In genomic region chr1:40782371-40782956, GRCh38 we compare ENCODE assay signal across 8 cellular contexts. TPM values are rescaled to one million over a fixed set of nuclear protein-coding genes. Genes with fewer than 3 reads are reported as not detected.
DNase-seq lines count a peak whose midpoint lies in the region; ATAC-seq and TF ChIP-seq lines count a peak whose summit lies in the region.

No MANE protein-coding gene starts in this region.

- no peaks in the 10 kb centered on the region for H3K9me3 ChIP-seq in stomach

- H3K27ac ChIP-seq in stomach = peak overlapping the region in 3 of 5 donors; percentile 17 to 87 (median 77)

- H3K4me3 ChIP-seq in stomach = peak overlapping the region; percentile 20 to 56 (median 52)

- 8 to 23% (median 17%) methylated on average over 14 to 20 of the region's 20 CpGs for WGBS in stomach, 5 donors

- H3K9me3 Mint-ChIP-seq in T-helper 1 cell treated with Interleukin-12 subunit alpha and Interleukin-12 subunit beta and Interleukin-4 antibody, amounts not matched to agents 30 μg/mL and 1 μg/mL, for 36 hours = no peaks in the 10 kb centered on the region
- no peaks in the 10 kb centered on the region for H3K9me3 Mint-ChIP-seq in activated T-helper 17 cell treated with anti-CD3 and anti-CD28 coated beads, Interleukin-2, amount 50 U/mL, for 72 hours
- no peaks in the 10 kb centered on the region for H3K9me3 Mint-ChIP-seq in immature natural killer cell

- peaks cover 17 to 50% (median 35%) of the 10 kb centered on the region in 4 donors for H3K4me1 ChIP-seq in stomach

- no peak for ATAC-seq in activated T-helper 17 cell treated with anti-CD3 and anti-CD28 coated beads, Interleukin-2, amount 50 U/mL, for 72 hours (replicated peaks)
- no peak for ATAC-seq in GM18868 (IDR thresholded peaks at IDR 0.05; ENCODE audit: unreplicated experiment)

- no peak for TF ChIP-seq EP300 in stomach (IDR thresholded peaks at IDR 0.05)

- peaks cover 0 to 5% (median 0%) of the 10 kb centered on the region in 4 donors for H3K36me3 ChIP-seq in stomach

- peaks cover 9% of the 10 kb centered on the region for H3K36me3 Mint-ChIP-seq in T-helper 1 cell treated with Interleukin-12 subunit alpha and Interleukin-12 subunit beta and Interleukin-4 antibody, amounts not matched to agents 30 μg/mL and 1 μg/mL, for 36 hours (ENCODE audit: low read depth)
- H3K36me3 Mint-ChIP-seq in activated T-helper 17 cell treated with anti-CD3 and anti-CD28 coated beads, Interleukin-2, amount 50 U/mL, for 72 hours (ENCODE audit: low read depth) = peaks cover 6% of the 10 kb centered on the region
- peaks cover 4 to 12% (median 5%) of the 10 kb centered on the region in 3 donors for H3K36me3 Mint-ChIP-seq in immature natural killer cell

- no peak for TF ChIP-seq CTCF in stomach (IDR thresholded peaks at IDR 0.05)

- H3K4me3 Mint-ChIP-seq in T-helper 1 cell treated with Interleukin-12 subunit alpha and Interleukin-12 subunit beta and Interleukin-4 antibody, amounts not matched to agents 30 μg/mL and 1 μg/mL, for 36 hours = peak overlapping the region; percentile 77
- peak overlapping the region; percentile 74 for H3K4me3 Mint-ChIP-seq in activated T-helper 17 cell treated with anti-CD3 and anti-CD28 coated beads, Interleukin-2, amount 50 U/mL, for 72 hours
- H3K4me3 Mint-ChIP-seq in immature natural killer cell = peak overlapping the region; percentile 45 to 72 (median 64)

- intact Hi-C loops in stomach (cut with DNase I; ENCODE audit: low total_unique reads) = no loop called here

- DNase-seq in T-helper 1 cell = no peak
- DNase-seq in immature natural killer cell = no peak
- peak; percentile 28 for DNase-seq in stomach
- no peak for DNase-seq in A172 (ENCODE audit: low spot score)
- no peak for DNase-seq in stimulated activated CD4-positive, alpha-beta T cell treated with anti-CD3 and anti-CD28 coated beads, Interleukin-2, amount 100 ng/mL, for 48 hours

- peaks cover 8% of the 10 kb centered on the region for H3K4me1 Mint-ChIP-seq in T-helper 1 cell treated with Interleukin-12 subunit alpha and Interleukin-12 subunit beta and Interleukin-4 antibody, amounts not matched to agents 30 μg/mL and 1 μg/mL, for 36 hours (ENCODE audit: low read depth)
- H3K4me1 Mint-ChIP-seq in activated T-helper 17 cell treated with anti-CD3 and anti-CD28 coated beads, Interleukin-2, amount 50 U/mL, for 72 hours = peaks cover 4% of the 10 kb centered on the region
- H3K4me1 Mint-ChIP-seq in immature natural killer cell = peaks cover 5 to 13% of the 10 kb centered on the region in 2 donors

- peaks cover 37% of the 10 kb centered on the region for H3K27me3 Mint-ChIP-seq in T-helper 1 cell treated with Interleukin-12 subunit alpha and Interleukin-12 subunit beta and Interleukin-4 antibody, amounts not matched to agents 30 μg/mL and 1 μg/mL, for 36 hours (ENCODE audit: low read depth)
- H3K27me3 Mint-ChIP-seq in activated T-helper 17 cell treated with anti-CD3 and anti-CD28 coated beads, Interleukin-2, amount 50 U/mL, for 72 hours = peaks cover 25% of the 10 kb centered on the region
- H3K27me3 Mint-ChIP-seq in immature natural killer cell (ENCODE audit: low read depth in 3 of 3) = peaks cover 4 to 10% (median 7%) of the 10 kb centered on the region in 3 donors

- no peak overlapping the region for H3K27ac Mint-ChIP-seq in T-helper 1 cell treated with Interleukin-12 subunit alpha and Interleukin-12 subunit beta and Interleukin-4 antibody, amounts not matched to agents 30 μg/mL and 1 μg/mL, for 36 hours
- no peak overlapping the region for H3K27ac Mint-ChIP-seq in activated T-helper 17 cell treated with anti-CD3 and anti-CD28 coated beads, Interleukin-2, amount 50 U/mL, for 72 hours
- no peak overlapping the region for H3K27ac Mint-ChIP-seq in immature natural killer cell

- H3K27me3 ChIP-seq in stomach = peaks cover 0 to 30% (median 7%) of the 10 kb centered on the region in 3 donors

- TF ChIP-seq POLR2A in stomach (IDR thresholded peaks at IDR 0.05) = no peak

RNA-seq across cellular contexts. Expression of gene KCNQ4, which starts 1.1 kb away (rescaled TPM):
- total RNA-seq in activated T-helper 17 cell treated with anti-CD3 and anti-CD28 coated beads, Interleukin-2, amount 50 U/mL, for 72 hours = 1 to 10 TPM in 1 of 2 donors, under 1 TPM in 1; 0.45 to 1.5 TPM
- polyA plus RNA-seq in immature natural killer cell (not detected), stomach (1 to 10 TPM in 1 of 3 donors, under 1 TPM in 2; 0.31 to 2.2 (median 0.56) TPM)
- 1 to 10 TPM in 2 of 5 donors, under 1 TPM in 2, not detected in 1; 0.55 to 7.6 (median 2.5) TPM for total RNA-seq in stomach
- total RNA-seq in A172 (2014; rRNA removed; shearing (Covaris generic)) = not detected in 2 replicates
